Comparison of ENCODE assay signal across 34 cellular contexts in the genomic region with DNA sequence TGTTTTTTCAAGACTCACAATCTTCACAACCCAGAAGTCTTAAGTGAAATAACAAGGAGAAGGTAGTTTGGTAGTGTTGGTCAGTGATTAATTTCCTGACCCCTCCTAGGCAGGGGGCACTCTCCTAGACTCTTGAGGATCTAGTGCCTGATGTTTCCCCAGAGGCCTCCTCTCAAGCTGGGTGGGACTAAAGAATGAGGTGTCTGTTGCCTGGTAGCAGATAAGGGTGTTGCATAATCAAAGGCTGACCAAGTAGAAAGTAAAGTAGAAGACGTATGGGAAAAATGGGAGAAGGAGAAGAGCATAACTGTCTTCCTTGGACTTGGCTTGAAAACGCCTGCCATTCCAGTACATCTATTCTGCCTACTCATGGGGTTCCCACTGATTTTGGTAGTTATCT. TPM values are rescaled to one million over a fixed set of nuclear protein-coding genes. Genes with fewer than 3 reads are reported as not detected.
DNase-seq lines count a peak whose midpoint lies in the region; ATAC-seq and TF ChIP-seq lines count a peak whose summit lies in the region.
"Had no signal": no experiment of that assay in that cellular context is flagged by ENCODE, and none has a peak within 500 bp of the region (broad histone marks: within the 10 kb centered on the region; RNA-seq: fewer than 3 reads in every experiment).

No MANE protein-coding gene starts in this region.

- POLR2A ChIA-PET in HEK293 (lab: Yijun Ruan, JAX) = no interaction called here
- POLR2A ChIA-PET in naive thymus-derived CD4-positive, alpha-beta T cell (lab: Charles Lee) = no interaction called here

- no peak for TF ChIP-seq CTCF in HEK293 (tag by site-specific recombination; IDR thresholded peaks at IDR 0.05)
- no peak for TF ChIP-seq CTCF in fibroblast of pulmonary artery (IDR thresholded peaks at IDR 0.05; ENCODE audit: low read length, missing control alignments)
- no peak for TF ChIP-seq CTCF in lower leg skin (IDR thresholded peaks at IDR 0.05)

- no peak for ATAC-seq in naive thymus-derived CD4-positive, alpha-beta T cell
- ATAC-seq in GM21529 (IDR thresholded peaks at IDR 0.05; ENCODE audit: unreplicated experiment) = no peak
- ATAC-seq: activated CD8-positive, alpha-beta memory T cell treated with anti-CD3 and anti-CD28 coated beads, Interleukin-2, amount 10 ng/mL, durations not matched to agents 7 days and 5 days; foreskin keratinocyte; GM12878; left lobe of liver; natural killer cell treated with Interleukin-12 subunit alpha and Interleukin-12 subunit beta and Interleukin-15 and Interleukin-18, amount 100 ng/mL, for 72 hours; WTC11 had no signal

- H3K9ac ChIP-seq in adipocyte (ENCODE audit: low read length) = no peak overlapping the region
- H3K9ac ChIP-seq: BLaER1 treated with 17β-estradiol and CSF1 and Interleukin-3, amounts not matched to agents 10 nM and 100 nM had no signal

- peak; percentile 42 for DNase-seq in EH (ENCODE audit: low read depth)
- peak; percentile 25 for DNase-seq in adipocyte (ENCODE audit: low read depth)
- peak; percentile 32 for DNase-seq in fibroblast of pulmonary artery (ENCODE audit: low read depth)
- no peak for DNase-seq in NCI-H187 treated with DMSO at 0.1 percent for 48 hours (lab: John Stamatoyannopoulos, UW)
- DNase-seq in naive thymus-derived CD4-positive, alpha-beta T cell = no peak
- DNase-seq in lower leg skin (ENCODE audit: low spot score in 2 of 2) = no peak
- DNase-seq: activated CD4-positive, alpha-beta T cell treated with anti-CD3 and anti-CD28 coated beads, Interleukin-2, amount 50 U/mL, for 1 hour; activated CD8-positive, alpha-beta memory T cell treated with anti-CD3 and anti-CD28 coated beads, Interleukin-2, amount 10 ng/mL, durations not matched to agents 7 days and 5 days; activated naive CD4-positive, alpha-beta T cell treated with anti-CD3 and anti-CD28 coated beads, Interleukin-2, amount 10 ng/mL, durations not matched to agents 7 days and 5 days; anterior cingulate cortex; COR-L47; dorsolateral prefrontal cortex; foreskin keratinocyte; KBM-7; NCI-H1092 treated with DMSO at 0.1 percent for 48 hours; NCI-H2081; NCI-H446; NCI-H82; stimulated activated CD4-positive, alpha-beta T cell treated with anti-CD3 and anti-CD28 coated beads, Interleukin-12 subunit alpha, Interleukin-12 subunit beta, amount 100 ng/mL, for 4 hours; stimulated activated CD4-positive, alpha-beta T cell treated with anti-CD3 and anti-CD28 coated beads, Interleukin-4, amount 100 ng/mL, for 4 hours; stimulated activated naive CD4-positive, alpha-beta T cell; T-helper 9 cell had no signal

- WGBS in lower leg skin, 2 donors = 84 to 92% methylated on average over 2 of the region's 2 CpGs

- peaks cover 0 to 6% (median 0%) of the 10 kb centered on the region in 11 donors for H3K9me3 Mint-ChIP-seq in naive thymus-derived CD4-positive, alpha-beta T cell
- H3K9me3 Mint-ChIP-seq: activated naive CD4-positive, alpha-beta T cell treated with anti-CD3 and anti-CD28 coated beads, Interleukin-2, amount 10 ng/mL, durations not matched to agents 7 days and 5 days; activated T-helper 1 cell treated with anti-CD3 and anti-CD28 coated beads, Interleukin-12 subunit alpha, Interleukin-12 subunit beta, Interleukin-2, Interleukin-4 antibody, amounts not matched to agents 30 ng/mL and 10 ng/mL and 1 ng/mL, durations not matched to agents 14 hours and 24 hours and 36 hours; natural killer cell treated with Interleukin-12 subunit alpha and Interleukin-12 subunit beta and Interleukin-15 and Interleukin-18, amount 100 ng/mL, for 72 hours had no signal

- H3K4me3 ChIP-seq in HEK293 (ENCODE audit: low read depth, low read length) (no peak overlapping the region), adipocyte (ENCODE audit: low read length) (no peak overlapping the region), fibroblast of pulmonary artery (replicated peaks; ENCODE audit: low read depth, low read length) (no peak overlapping the region), lower leg skin (ENCODE audit: low read depth, poor library complexity, severe bottlenecking) (no peak overlapping the region)
- no peak overlapping the region for H3K4me3 ChIP-seq in naive thymus-derived CD4-positive, alpha-beta T cell (ENCODE audit: low read length)
- H3K4me3 ChIP-seq: BLaER1 treated with 17β-estradiol and CSF1 and Interleukin-3, amounts not matched to agents 10 nM and 100 nM; dorsolateral prefrontal cortex; GM12878; HAP-1; vagina had no signal

- H3K9me3 ChIP-seq in HEK293 (ENCODE audit: control insufficient read depth, insufficient read depth, low read depth, low read length) (no peaks in the 10 kb centered on the region), adipocyte (ENCODE audit: control insufficient read depth, low read length) (no peaks in the 10 kb centered on the region)
- H3K9me3 ChIP-seq in naive thymus-derived CD4-positive, alpha-beta T cell (ENCODE audit: control insufficient read depth in 2 of 3, low read length in 3 of 3) = no peaks in the 10 kb centered on the region
- H3K9me3 ChIP-seq: vagina had no signal

- H3K27me3 Mint-ChIP-seq in naive thymus-derived CD4-positive, alpha-beta T cell = peaks cover 10 to 26% (median 16%) of the 10 kb centered on the region in 5 donors

- H3K4me1 ChIP-seq in HEK293 (ENCODE audit: control insufficient read depth, insufficient read depth, low read length) (no peaks in the 10 kb centered on the region), adipocyte (ENCODE audit: control insufficient read depth, insufficient read depth, low read length) (peaks cover 26% of the 10 kb centered on the region)
- no peaks in the 10 kb centered on the region for H3K4me1 ChIP-seq in naive thymus-derived CD4-positive, alpha-beta T cell (ENCODE audit: control insufficient read depth in 2 of 2, insufficient read depth in 2 of 2, low read length in 2 of 2)
- H3K4me1 ChIP-seq: BLaER1 treated with 17β-estradiol and CSF1 and Interleukin-3, amounts not matched to agents 10 nM and 100 nM; foreskin keratinocyte had no signal

- intact Hi-C loops in naive thymus-derived CD4-positive, alpha-beta T cell (cut with micrococcal nuclease) = no loop called here
- intact Hi-C loops in lower leg skin (cut with DNase I; ENCODE audit: low total_unique reads) = no loop called here

- CTCF ChIA-PET in HEK293 (lab: Yijun Ruan, JAX) = interaction anchor here (1.0 kb wide), 1 partner anchor 13 kb away, joined by 3 read pairs; no protein-coding TSS in a partner anchor
- CTCF ChIA-PET in naive thymus-derived CD4-positive, alpha-beta T cell (lab: Charles Lee) = no interaction called here

- no peaks in the 10 kb centered on the region for H3K27me3 ChIP-seq in adipocyte (replicated peaks; ENCODE audit: control insufficient read depth, insufficient read depth, low read length)
- H3K27me3 ChIP-seq in naive thymus-derived CD4-positive, alpha-beta T cell (ENCODE audit: control insufficient read depth in 2 of 2, insufficient read depth in 2 of 2, low read length in 2 of 2) = no peaks in the 10 kb centered on the region
- H3K27me3 ChIP-seq: BLaER1 treated with 17β-estradiol and CSF1 and Interleukin-3, amounts not matched to agents 10 nM and 100 nM; dorsolateral prefrontal cortex; vagina had no signal

- H3K36me3 ChIP-seq in HEK293 (ENCODE audit: control insufficient read depth in 2 of 2, insufficient read depth in 1 of 2, low read length in 2 of 2) (no peaks in the 10 kb centered on the region), adipocyte (ENCODE audit: control insufficient read depth, insufficient read depth, low read length, severe bottlenecking) (no peaks in the 10 kb centered on the region)
- H3K36me3 ChIP-seq in naive thymus-derived CD4-positive, alpha-beta T cell (ENCODE audit: control insufficient read depth in 2 of 3, insufficient read depth in 3 of 3, low read length in 3 of 3) = no peaks in the 10 kb centered on the region
- H3K36me3 ChIP-seq: BLaER1 treated with 17β-estradiol and CSF1 and Interleukin-3, amounts not matched to agents 10 nM and 100 nM; HAP-1; vagina had no signal

- no peak overlapping the region for H3K27ac ChIP-seq in HEK293 (ENCODE audit: extremely low read depth, low read depth, low read length)
- H3K27ac ChIP-seq in naive thymus-derived CD4-positive, alpha-beta T cell (ENCODE audit: low read depth, low read length) = no peak overlapping the region
- H3K27ac ChIP-seq: BLaER1 treated with 17β-estradiol and CSF1 and Interleukin-3, amounts not matched to agents 10 nM and 100 nM; dorsolateral prefrontal cortex; foreskin keratinocyte; vagina had no signal

- no peak overlapping the region for H3K4me3 Mint-ChIP-seq in naive thymus-derived CD4-positive, alpha-beta T cell
- H3K4me3 Mint-ChIP-seq: activated CD8-positive, alpha-beta memory T cell treated with anti-CD3 and anti-CD28 coated beads, Interleukin-2, amount 10 ng/mL, durations not matched to agents 7 days and 5 days; activated naive CD4-positive, alpha-beta T cell treated with anti-CD3 and anti-CD28 coated beads, Interleukin-2, amount 10 ng/mL, durations not matched to agents 7 days and 5 days; activated T-helper 1 cell treated with anti-CD3 and anti-CD28 coated beads, Interleukin-12 subunit alpha, Interleukin-12 subunit beta, Interleukin-2, Interleukin-4 antibody, amounts not matched to agents 30 ng/mL and 10 ng/mL and 1 ng/mL, durations not matched to agents 14 hours and 24 hours and 36 hours; natural killer cell treated with Interleukin-12 subunit alpha and Interleukin-12 subunit beta and Interleukin-15 and Interleukin-18, amount 100 ng/mL, for 72 hours; WTC11 had no signal

- H3K27ac Mint-ChIP-seq in naive thymus-derived CD4-positive, alpha-beta T cell = no peak overlapping the region
- H3K27ac Mint-ChIP-seq: activated CD8-positive, alpha-beta memory T cell treated with anti-CD3 and anti-CD28 coated beads, Interleukin-2, amount 10 ng/mL, durations not matched to agents 7 days and 5 days; activated naive CD4-positive, alpha-beta T cell treated with anti-CD3 and anti-CD28 coated beads, Interleukin-2, amount 10 ng/mL, durations not matched to agents 7 days and 5 days; activated T-helper 1 cell treated with anti-CD3 and anti-CD28 coated beads, Interleukin-12 subunit alpha, Interleukin-12 subunit beta, Interleukin-2, Interleukin-4 antibody, amounts not matched to agents 30 ng/mL and 10 ng/mL and 1 ng/mL, durations not matched to agents 14 hours and 24 hours and 36 hours; natural killer cell treated with Interleukin-12 subunit alpha and Interleukin-12 subunit beta and Interleukin-15 and Interleukin-18, amount 100 ng/mL, for 72 hours; WTC11 had no signal

- peaks cover 0 to under 1% (median 0%) of the 10 kb centered on the region in 7 donors for H3K4me1 Mint-ChIP-seq in naive thymus-derived CD4-positive, alpha-beta T cell
- H3K4me1 Mint-ChIP-seq: activated CD8-positive, alpha-beta memory T cell treated with anti-CD3 and anti-CD28 coated beads, Interleukin-2, amount 10 ng/mL, durations not matched to agents 7 days and 5 days; activated naive CD4-positive, alpha-beta T cell treated with anti-CD3 and anti-CD28 coated beads, Interleukin-2, amount 10 ng/mL, durations not matched to agents 7 days and 5 days had no signal

- TF ChIP-seq POLR2A in lower leg skin (IDR thresholded peaks at IDR 0.05) = no peak

- H3K36me3 Mint-ChIP-seq in naive thymus-derived CD4-positive, alpha-beta T cell = no peaks in the 10 kb centered on the region
- H3K36me3 Mint-ChIP-seq: activated CD8-positive, alpha-beta memory T cell treated with anti-CD3 and anti-CD28 coated beads, Interleukin-2, amount 10 ng/mL, durations not matched to agents 7 days and 5 days; activated naive CD4-positive, alpha-beta T cell treated with anti-CD3 and anti-CD28 coated beads, Interleukin-2, amount 10 ng/mL, durations not matched to agents 7 days and 5 days; natural killer cell treated with Interleukin-12 subunit alpha and Interleukin-12 subunit beta and Interleukin-15 and Interleukin-18, amount 100 ng/mL, for 72 hours had no signal

RNA-seq across cellular contexts. Expression of a gene that starts 37.8 kb away (rescaled TPM):
- total RNA-seq in naive thymus-derived CD4-positive, alpha-beta T cell = not detected
- not detected for polyA plus RNA-seq in naive thymus-derived CD4-positive, alpha-beta T cell
- total RNA-seq in lower leg skin = 10 to 100 TPM; 10.0 to 23.7 (median 13.8) TPM
- total RNA-seq: activated CD8-positive, alpha-beta memory T cell treated with anti-CD3 and anti-CD28 coated beads, Interleukin-2, amount 10 ng/mL, durations not matched to agents 7 days and 5 days; activated T-helper 1 cell treated with anti-CD3 and anti-CD28 coated beads, Interleukin-12 subunit alpha, Interleukin-12 subunit beta, Interleukin-2, Interleukin-4 antibody, amounts not matched to agents 30 ng/mL and 10 ng/mL and 1 ng/mL, durations not matched to agents 14 hours and 24 hours and 36 hours; foreskin keratinocyte; GM12878; left lobe of liver; natural killer cell treated with Interleukin-12 subunit alpha and Interleukin-12 subunit beta and Interleukin-15 and Interleukin-18, amount 100 ng/mL, for 72 hours; temporal lobe had no signal
- polyA plus RNA-seq: AG04450, foreskin keratinocyte had no signal

Comparison
In these comparisons a context has a peak if more than half of its experiments do, and no peak if none do; other contexts are left out.
1. DNase-seq: peak in EH (single experiment), adipocyte (single experiment) and fibroblast of pulmonary artery (single experiment); none in NCI-H187 treated with DMSO at 0.1 percent for 48 hours (single experiment), naive thymus-derived CD4-positive, alpha-beta T cell (0 of 9) and lower leg skin (0 of 2).
2. RNA of a gene that starts 37.8 kb away (total RNA-seq): 10.0 to 23.7 TPM in lower leg skin; not detected in naive thymus-derived CD4-positive, alpha-beta T cell; every median in the first group is over 10 times any median in the second.